17 cellular contexts compared by ENCODE assay signal in the genomic region with DNA sequence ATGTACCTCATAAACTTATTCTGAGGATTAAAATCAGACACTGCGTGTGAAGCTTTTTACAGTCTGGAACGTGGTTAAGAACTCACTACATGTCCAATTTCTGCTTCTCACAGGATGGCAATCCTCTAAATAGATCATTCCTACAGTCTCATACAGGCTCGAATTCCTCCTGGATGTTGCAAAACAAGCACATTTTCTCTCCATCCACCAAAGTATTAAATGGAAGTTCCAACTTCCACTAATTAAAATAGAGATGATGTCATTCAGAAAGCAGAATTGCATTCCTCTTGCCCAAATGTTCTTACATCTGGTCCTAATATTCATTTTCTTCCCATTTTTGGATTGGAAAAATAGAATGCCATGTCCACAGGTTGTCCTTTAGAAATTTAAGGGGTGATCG.
DNase-seq lines count a peak whose midpoint lies in the region; FAIRE-seq and TF ChIP-seq lines count a peak whose summit lies in the region.
"Had no signal": no experiment of that assay in that cellular context is flagged by ENCODE, and none has a peak within 500 bp of the region (broad histone marks: within the 10 kb centered on the region; RNA-seq: fewer than 3 reads in every experiment).

No MANE protein-coding gene starts in this region.

- DNase-seq in AG09319 (ENCODE audit: extremely low read depth, low read depth) (peak; percentile 80), fibroblast of lung (ENCODE audit: low read depth in 2 of 2) (peak; percentile 60 to 74), D721Med (ENCODE audit: insufficient read length, low spot score) (no peak), NCI-H1092 treated with DMSO at 0.1 percent for 48 hours (lab: John Stamatoyannopoulos, UW) (no peak)
- no peak for DNase-seq in effector CD8-positive, alpha-beta T cell (lab: John Stamatoyannopoulos, UW)
- no peak for DNase-seq in activated CD4-positive, alpha-beta T cell treated with anti-CD3 and anti-CD28 coated beads, Interleukin-2, amount 10 ng/mL, durations not matched to agents 7 days and 5 days
- DNase-seq: activated CD4-positive, alpha-beta memory T cell treated with anti-CD3 and anti-CD28 coated beads, Interleukin-2, amount 10 ng/mL, durations not matched to agents 7 days and 5 days; DMS79; NCI-H187; NCI-H774; spleen; testis had no signal

- no peaks in the 10 kb centered on the region for H3K79me2 ChIP-seq in OCI-LY1 (ENCODE audit: insufficient read depth, low read length)
- no peaks in the 10 kb centered on the region for H3K79me2 ChIP-seq in fibroblast of lung (ENCODE audit: control insufficient read depth, insufficient read depth, low read length)
- H3K79me2 ChIP-seq in parathyroid adenoma, result no peaks in the 10 kb centered on the region

- no peaks in the 10 kb centered on the region for H3F3A ChIP-seq in OCI-LY1 (ENCODE audit: insufficient read depth, low read length)

- H3K9ac ChIP-seq in OCI-LY1 (ENCODE audit: low read length) (no peak overlapping the region), fibroblast of lung (ENCODE audit: insufficient read depth, low read length) (no peak overlapping the region), parathyroid adenoma (no peak overlapping the region)
- H3K9ac ChIP-seq: KMS-11, neural progenitor cell had no signal

- TF ChIP-seq CTCF in AG09319 (IDR thresholded peaks at IDR 0.05; ENCODE audit: low read depth, low read length) (no peak), OCI-LY1 (IDR thresholded peaks at IDR 0.05; ENCODE audit: low read length) (no peak), fibroblast of lung (conservative IDR thresholded peaks at IDR 0.05 in 1 of 2, IDR thresholded peaks at IDR 0.05 in 1 of 2; ENCODE audit: low read depth in 1 of 2, low read length in 2 of 2) (no peak), parathyroid adenoma (IDR thresholded peaks at IDR 0.05) (no peak), D721Med (IDR thresholded peaks at IDR 0.05; ENCODE audit: insufficient read depth, missing control alignments) (no peak)

- CTCF ChIA-PET in activated CD4-positive, alpha-beta T cell treated with anti-CD3 and anti-CD28 coated beads, Interleukin-2, amount 10 ng/mL, durations not matched to agents 7 days and 5 days (lab: Charles Lee), result interaction anchor here (1.3 kb wide), 1 partner anchor 49 kb away, joined by 3 read pairs; no protein-coding TSS in a partner anchor

- H3K9me2 ChIP-seq in OCI-LY1 (ENCODE audit: low read depth, low read length), result no peaks in the 10 kb centered on the region

- no peak overlapping the region for H3K27ac Mint-ChIP-seq in activated CD4-positive, alpha-beta T cell treated with anti-CD3 and anti-CD28 coated beads, Interleukin-2, amount 10 ng/mL, durations not matched to agents 7 days and 5 days
- H3K27ac Mint-ChIP-seq: activated CD4-positive, alpha-beta memory T cell treated with anti-CD3 and anti-CD28 coated beads, Interleukin-2, amount 10 ng/mL, durations not matched to agents 7 days and 5 days; neural progenitor cell; T-helper 2 cell treated with Interferon-gamma antibody and Interleukin-4, amounts not matched to agents 5 μg/mL and 100 μg/mL, for 36 hours had no signal

- H3K27me3 ChIP-seq in OCI-LY1 (ENCODE audit: insufficient read depth, low read length), result no peaks in the 10 kb centered on the region
- H3K27me3 ChIP-seq in fibroblast of lung (ENCODE audit: control insufficient read depth, insufficient read depth, low read length), result no peaks in the 10 kb centered on the region
- H3K27me3 ChIP-seq in parathyroid adenoma (ENCODE audit: control insufficient read depth, insufficient read depth, low read length), result no peaks in the 10 kb centered on the region
- H3K27me3 ChIP-seq: neural progenitor cell, spleen, testis had no signal

- no peak overlapping the region for H3K4me3 Mint-ChIP-seq in activated CD4-positive, alpha-beta T cell treated with anti-CD3 and anti-CD28 coated beads, Interleukin-2, amount 10 ng/mL, durations not matched to agents 7 days and 5 days
- H3K4me3 Mint-ChIP-seq: activated CD4-positive, alpha-beta memory T cell treated with anti-CD3 and anti-CD28 coated beads, Interleukin-2, amount 10 ng/mL, durations not matched to agents 7 days and 5 days; neural progenitor cell; T-helper 2 cell treated with Interferon-gamma antibody and Interleukin-4, amounts not matched to agents 5 μg/mL and 100 μg/mL, for 36 hours had no signal

- H4K20me1 ChIP-seq in OCI-LY1 (ENCODE audit: insufficient read depth, low read length), result no peaks in the 10 kb centered on the region
- H4K20me1 ChIP-seq in fibroblast of lung (ENCODE audit: control insufficient read depth, extremely low read depth, insufficient read depth, low read length), result no peaks in the 10 kb centered on the region

- H3K4me1 ChIP-seq in OCI-LY1 (ENCODE audit: insufficient read depth, low read length, severe bottlenecking) (peaks cover 64% of the 10 kb centered on the region), fibroblast of lung (ENCODE audit: control insufficient read depth, extremely low read depth, insufficient read depth, low read length) (peaks cover 13% of the 10 kb centered on the region), parathyroid adenoma (peaks cover 26% of the 10 kb centered on the region)

- no peaks in the 10 kb centered on the region for H3K36me3 Mint-ChIP-seq in activated CD4-positive, alpha-beta T cell treated with anti-CD3 and anti-CD28 coated beads, Interleukin-2, amount 10 ng/mL, durations not matched to agents 7 days and 5 days (ENCODE audit: low read depth)

- H3K4me1 Mint-ChIP-seq in activated CD4-positive, alpha-beta T cell treated with anti-CD3 and anti-CD28 coated beads, Interleukin-2, amount 10 ng/mL, durations not matched to agents 7 days and 5 days, result peaks cover 10% of the 10 kb centered on the region

- no peak overlapping the region for H3K4me3 ChIP-seq in OCI-LY1 (ENCODE audit: low read depth, low read length, poor library complexity, severe bottlenecking)
- H3K4me3 ChIP-seq in fibroblast of lung (replicated peaks in 1 of 4; ENCODE audit: control extremely low read depth in 1 of 4, insufficient read depth in 1 of 4, low read depth in 3 of 4, low read length in 4 of 4), result no peak overlapping the region
- H3K4me3 ChIP-seq in parathyroid adenoma (ENCODE audit: low read depth, low read length), result peak overlapping the region; percentile 21
- H3K4me3 ChIP-seq: neural progenitor cell, spleen, testis had no signal

- H3K9me3 Mint-ChIP-seq in activated CD4-positive, alpha-beta T cell treated with anti-CD3 and anti-CD28 coated beads, Interleukin-2, amount 10 ng/mL, durations not matched to agents 7 days and 5 days, result no peaks in the 10 kb centered on the region
- H3K9me3 Mint-ChIP-seq: activated CD4-positive, alpha-beta memory T cell treated with anti-CD3 and anti-CD28 coated beads, Interleukin-2, amount 10 ng/mL, durations not matched to agents 7 days and 5 days; neural progenitor cell; T-helper 2 cell treated with Interferon-gamma antibody and Interleukin-4, amounts not matched to agents 5 μg/mL and 100 μg/mL, for 36 hours had no signal

- H3K36me3 ChIP-seq in OCI-LY1 (ENCODE audit: insufficient read depth, low read length), result no peaks in the 10 kb centered on the region
- H3K36me3 ChIP-seq in fibroblast of lung (ENCODE audit: control insufficient read depth, insufficient read depth, low read length), result no peaks in the 10 kb centered on the region
- no peaks in the 10 kb centered on the region for H3K36me3 ChIP-seq in parathyroid adenoma (ENCODE audit: control insufficient read depth, insufficient read depth, low read length)
- H3K36me3 ChIP-seq: neural progenitor cell, spleen had no signal

- H3K9me3 ChIP-seq in OCI-LY1 (ENCODE audit: low read length), result no peaks in the 10 kb centered on the region
- no peaks in the 10 kb centered on the region for H3K9me3 ChIP-seq in fibroblast of lung (ENCODE audit: control insufficient read depth, insufficient read depth, low read depth, low read length)
- H3K9me3 ChIP-seq in parathyroid adenoma (ENCODE audit: control insufficient read depth, low read length), result no peaks in the 10 kb centered on the region
- H3K9me3 ChIP-seq: spleen, testis had no signal

- H3K27ac ChIP-seq in OCI-LY1 (ENCODE audit: low read depth, low read length, poor library complexity, severe bottlenecking), result peak overlapping the region; percentile 15
- peak overlapping the region; percentile 16 for H3K27ac ChIP-seq in fibroblast of lung (ENCODE audit: insufficient read depth, low read length)
- H3K27ac ChIP-seq in parathyroid adenoma, result peak overlapping the region; percentile 97
- H3K27ac ChIP-seq: neural progenitor cell, testis had no signal

- POLR2A ChIA-PET in activated CD4-positive, alpha-beta T cell treated with anti-CD3 and anti-CD28 coated beads, Interleukin-2, amount 10 ng/mL, durations not matched to agents 7 days and 5 days (lab: Charles Lee), result no interaction called here

- no peak for FAIRE-seq in D721Med (lab: Jason Lieb, UNC)

- no peak overlapping the region for H2AFZ ChIP-seq in OCI-LY1 (ENCODE audit: low read length)
- H2AFZ ChIP-seq in fibroblast of lung (ENCODE audit: low read length), result no peak overlapping the region
- H2AFZ ChIP-seq in parathyroid adenoma, result no peak overlapping the region
- H2AFZ ChIP-seq: neural progenitor cell had no signal

- H3K4me2 ChIP-seq in OCI-LY1 (ENCODE audit: low read length), result no peak overlapping the region
- H3K4me2 ChIP-seq in fibroblast of lung (ENCODE audit: extremely low read depth, insufficient read depth, low read length), result no peak overlapping the region
- H3K4me2 ChIP-seq in parathyroid adenoma (ENCODE audit: low read length), result peak overlapping the region; percentile 10
- H3K4me2 ChIP-seq: neural progenitor cell had no signal

- peaks cover 33% of the 10 kb centered on the region for H3K27me3 Mint-ChIP-seq in activated CD4-positive, alpha-beta T cell treated with anti-CD3 and anti-CD28 coated beads, Interleukin-2, amount 10 ng/mL, durations not matched to agents 7 days and 5 days

Comparison
In these comparisons a context has a peak if more than half of its experiments do, and no peak if none do; other contexts are left out.
1. DNase-seq: peak in AG09319 (single experiment) and fibroblast of lung (2 of 2); none in effector CD8-positive, alpha-beta T cell (single experiment), D721Med (single experiment), activated CD4-positive, alpha-beta T cell treated with anti-CD3 and anti-CD28 coated beads, Interleukin-2, amount 10 ng/mL, durations not matched to agents 7 days and 5 days (single experiment) and NCI-H1092 treated with DMSO at 0.1 percent for 48 hours (single experiment).
2. H3K27ac ChIP-seq: peak in every context shown above with its lines; median percentile 97 in parathyroid adenoma; 16 in fibroblast of lung; 15 in OCI-LY1.